10 cellular contexts compared by ENCODE assay signal in the genomic region with DNA sequence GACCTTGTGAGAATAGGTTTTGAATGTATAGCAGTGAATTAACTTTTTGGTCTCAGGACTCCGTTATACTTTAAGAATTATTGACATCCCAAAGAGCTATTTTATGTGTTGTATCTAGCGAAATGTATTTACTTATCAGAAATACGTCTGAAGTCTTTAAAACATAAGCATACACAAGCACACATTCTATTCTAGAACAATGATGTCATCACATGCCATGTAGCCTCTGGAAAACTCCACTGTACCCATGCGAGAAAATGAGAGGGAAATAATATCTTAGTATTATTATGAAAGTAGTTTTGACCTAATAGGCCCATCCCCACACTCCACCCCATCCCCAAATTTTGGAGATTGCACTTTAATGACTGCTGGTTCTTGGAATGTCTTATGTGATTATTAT. TPM values are rescaled to one million over a fixed set of nuclear protein-coding genes. Genes with fewer than 3 reads are reported as not detected.
DNase-seq lines count a peak whose midpoint lies in the region; ATAC-seq and TF ChIP-seq lines count a peak whose summit lies in the region.
"Had no signal": no experiment of that assay in that cellular context is flagged by ENCODE, and none has a peak within 500 bp of the region (broad histone marks: within the 10 kb centered on the region; RNA-seq: fewer than 3 reads in every experiment).

No MANE protein-coding gene starts in this region.

- H3K4me2 ChIP-seq in fibroblast of lung (ENCODE audit: extremely low read depth, insufficient read depth, low read length) = peak overlapping the region; percentile 84

- H3K36me3 ChIP-seq in SK-N-MC (ENCODE audit: insufficient read depth, low read length) (peaks cover 47% of the 10 kb centered on the region), fibroblast of lung (ENCODE audit: control insufficient read depth, insufficient read depth, low read length) (peaks cover 11% of the 10 kb centered on the region), psoas muscle (ENCODE audit: insufficient read depth in 1 of 2, low read depth in 1 of 2) (peaks cover 14 to 42% of the 10 kb centered on the region in 2 donors)

- peaks cover 28% of the 10 kb centered on the region for H3K79me2 ChIP-seq in fibroblast of lung (ENCODE audit: control insufficient read depth, insufficient read depth, low read length)

- H4K20me1 ChIP-seq in fibroblast of lung (ENCODE audit: control insufficient read depth, extremely low read depth, insufficient read depth, low read length) = no peaks in the 10 kb centered on the region

- 39 to 54% (median 47%) methylated on average over 4 of the region's 4 CpGs for WGBS in psoas muscle, 3 donors

- ATAC-seq in psoas muscle (no peak), HG03095 (IDR thresholded peaks at IDR 0.05; ENCODE audit: unreplicated experiment) (no peak), HG03432 (IDR thresholded peaks at IDR 0.05; ENCODE audit: unreplicated experiment) (no peak)

- peak overlapping the region; percentile 79 for H3K4me3 ChIP-seq in GM12864 (ENCODE audit: low read depth, low read length)
- peak overlapping the region; percentile 94 for H3K4me3 ChIP-seq in SK-N-MC
- peak overlapping the region; percentile 64 to 99 (median 80) for H3K4me3 ChIP-seq in fibroblast of lung (replicated peaks in 1 of 4; ENCODE audit: control extremely low read depth in 1 of 4, insufficient read depth in 1 of 4, low read depth in 3 of 4, low read length in 4 of 4)
- peak overlapping the region; percentile 93 for H3K4me3 ChIP-seq in psoas muscle

- no peak overlapping the region for H2AFZ ChIP-seq in fibroblast of lung (ENCODE audit: low read length)

- no peak for TF ChIP-seq CTCF in GM12864 (IDR thresholded peaks at IDR 0.05; ENCODE audit: low read depth, low read length, missing control alignments)
- no peak for TF ChIP-seq CTCF in fibroblast of lung (conservative IDR thresholded peaks at IDR 0.05 in 1 of 2, IDR thresholded peaks at IDR 0.05 in 1 of 2; ENCODE audit: low read depth in 1 of 2, low read length in 2 of 2)
- no peak for TF ChIP-seq CTCF in psoas muscle (IDR thresholded peaks at IDR 0.05)

- H3K27me3 ChIP-seq in fibroblast of lung (ENCODE audit: control insufficient read depth, insufficient read depth, low read length) = no peaks in the 10 kb centered on the region
- no peaks in the 10 kb centered on the region for H3K27me3 ChIP-seq in psoas muscle (ENCODE audit: insufficient read depth in 3 of 3, low read length in 2 of 3)

- DNase-seq in GM12864 (ENCODE audit: low read depth) (no peak), SK-N-MC (ENCODE audit: low read depth, low spot score) (no peak), fibroblast of lung (ENCODE audit: low read depth in 2 of 2) (peak; percentile 49 to 59), psoas muscle (no peak), NCI-H446 treated with DMSO at 0.1 percent for 48 hours (lab: John Stamatoyannopoulos, UW) (no peak)
- no peak for DNase-seq in stimulated activated CD4-positive, alpha-beta T cell treated with anti-CD3 and anti-CD28 coated beads, Interleukin-2, amount 100 ng/mL, for 48 hours
- DNase-seq: caudate nucleus, NCI-H1417 treated with DMSO at 0.1 percent for 48 hours had no signal

- intact Hi-C loops in psoas muscle (cut with DNase I) = loop anchor here in 1 of 2 donors (5.0 kb wide), 1 partner anchor 71 kb away; no protein-coding TSS in a partner anchor

- H3K9ac ChIP-seq in SK-N-MC (ENCODE audit: insufficient read length) = peak overlapping the region; percentile 96
- no peak overlapping the region for H3K9ac ChIP-seq in fibroblast of lung (ENCODE audit: insufficient read depth, low read length)

- H3K9me3 ChIP-seq in SK-N-MC (ENCODE audit: low read depth, low read length) (no peaks in the 10 kb centered on the region), fibroblast of lung (ENCODE audit: control insufficient read depth, insufficient read depth, low read depth, low read length) (no peaks in the 10 kb centered on the region), psoas muscle (no peaks in the 10 kb centered on the region)

- H3K4me1 ChIP-seq in fibroblast of lung (ENCODE audit: control insufficient read depth, extremely low read depth, insufficient read depth, low read length) = peaks cover 6% of the 10 kb centered on the region
- peaks cover 31% of the 10 kb centered on the region for H3K4me1 ChIP-seq in psoas muscle

- H3K27ac ChIP-seq in SK-N-MC (no peak overlapping the region), fibroblast of lung (ENCODE audit: insufficient read depth, low read length) (peak overlapping the region; percentile 92), psoas muscle (peak overlapping the region; percentile 96)

RNA-seq across cellular contexts. Expression of gene POLR2M, which starts 1.5 kb away (rescaled TPM):
- total RNA-seq in fibroblast of lung (287 and 595 TPM in 2 replicates), psoas muscle (100 to 1,000 TPM in 2 of 4 donors, 10 to 100 TPM in 2; 81.2 to 114 (median 94.2) TPM)
- polyA plus RNA-seq in fibroblast of lung (64.0 and 70.8 TPM in 2 replicates), psoas muscle (100 to 1,000 TPM in 2 of 3 donors, 10 to 100 TPM in 1; 78.0 to 403 (median 131) TPM)
- polyA plus RNA-seq in fibroblast of lung (2012) = 32.2 and 33.0 TPM in 2 replicates
- 36.0 and 46.6 TPM in 2 replicates for polyA minus RNA-seq in fibroblast of lung (ENCODE audit: low replicate concordance)

Comparison
In these comparisons a context has a peak if more than half of its experiments do, and no peak if none do; other contexts are left out.
1. DNase-seq: peak in fibroblast of lung (2 of 2); none in GM12864 (single experiment), SK-N-MC (single experiment), psoas muscle (0 of 2), NCI-H446 treated with DMSO at 0.1 percent for 48 hours (single experiment) and stimulated activated CD4-positive, alpha-beta T cell treated with anti-CD3 and anti-CD28 coated beads, Interleukin-2, amount 100 ng/mL, for 48 hours (0 of 2).
2. Peak in every context shown above with its lines, with median percentiles within 50 percentile points of each other: H3K4me3 ChIP-seq.